In the genomic region with DNA sequence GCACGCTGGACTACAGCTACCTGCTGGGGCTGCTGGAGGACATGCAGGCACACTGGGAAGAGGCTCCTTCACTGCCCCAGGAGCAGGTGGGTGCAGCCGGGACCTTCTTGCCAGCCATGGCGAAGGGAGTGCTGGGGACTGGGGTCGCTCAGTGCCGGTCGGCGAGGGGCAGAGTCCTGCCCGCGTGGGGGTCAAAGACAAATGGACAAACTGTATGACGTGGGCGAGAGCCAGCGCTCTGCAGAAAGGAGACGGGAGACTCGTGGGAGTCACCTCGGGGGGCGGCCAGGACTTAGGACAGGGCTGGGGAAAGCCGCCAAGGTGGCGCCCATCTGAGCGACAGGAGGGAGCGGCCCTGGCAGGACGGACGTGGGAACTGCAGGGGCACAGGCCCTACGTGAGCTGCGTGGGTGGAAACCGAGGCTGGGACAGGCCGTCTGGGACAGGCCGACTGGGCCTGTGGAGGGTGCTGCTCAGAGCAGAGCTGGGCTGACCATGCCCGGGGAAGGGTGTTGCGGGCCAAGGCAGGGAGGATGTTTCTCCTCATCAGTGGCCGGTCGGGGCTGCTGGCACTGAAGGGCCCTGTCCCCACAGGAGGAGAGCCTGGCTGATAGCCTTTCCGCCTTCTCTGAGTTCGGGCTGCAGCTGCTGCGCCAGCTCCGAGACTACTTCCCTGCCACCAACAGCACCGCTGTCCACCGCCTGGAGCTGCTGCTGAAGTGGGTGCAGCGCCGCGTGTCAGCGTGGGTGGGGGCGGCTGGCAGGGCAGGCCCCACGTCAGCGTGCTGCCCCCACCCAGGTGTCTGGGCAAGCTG, we compare ENCODE assay signal across 8 cellular contexts. TPM values are rescaled to one million over a fixed set of nuclear protein-coding genes. Genes with fewer than 3 reads are reported as not detected.
DNase-seq lines count a peak whose midpoint lies in the region; ATAC-seq and TF ChIP-seq lines count a peak whose summit lies in the region.

No MANE protein-coding gene starts in this region.

- H3K27ac ChIP-seq in SK-N-SH (ENCODE audit: low read depth in 2 of 2, low read length in 1 of 2) (no peak overlapping the region), iPS-20b (ENCODE audit: low read length) (no peak overlapping the region), stomach (peak overlapping the region in 1 of 5 donors; percentile 53)

- POLR2A ChIA-PET in SK-N-SH (lab: Yijun Ruan, JAX), result no interaction called here

- no peaks in the 10 kb centered on the region for H3F3A ChIP-seq in SK-N-SH (replicated peaks; ENCODE audit: insufficient read depth)

- H3K27me3 ChIP-seq in SK-N-SH (ENCODE audit: insufficient read depth) (peaks cover 15% of the 10 kb centered on the region), iPS-20b (ENCODE audit: insufficient read depth, low read length) (peaks cover 28% of the 10 kb centered on the region), stomach (peaks cover 0 to 17% (median 0%) of the 10 kb centered on the region in 3 donors)

- H3K9ac ChIP-seq in SK-N-SH (no peak overlapping the region), iPS-20b (ENCODE audit: low read depth, low read length) (no peak overlapping the region)

- ATAC-seq in activated CD8-positive, alpha-beta memory T cell treated with anti-CD3 and anti-CD28 coated beads, Interleukin-2, amount 10 ng/mL, durations not matched to agents 7 days and 5 days, result no peak
- ATAC-seq in GM19023 (IDR thresholded peaks at IDR 0.05; ENCODE audit: unreplicated experiment), result no peak
- ATAC-seq in HG02938 (IDR thresholded peaks at IDR 0.05; ENCODE audit: unreplicated experiment), result no peak

- H3K9me3 ChIP-seq in SK-N-SH, result no peaks in the 10 kb centered on the region
- H3K9me3 ChIP-seq in iPS-20b (ENCODE audit: insufficient read depth, low read depth, low read length), result no peaks in the 10 kb centered on the region
- H3K9me3 ChIP-seq in stomach, result no peaks in the 10 kb centered on the region

- H3K79me2 ChIP-seq in SK-N-SH (ENCODE audit: insufficient read depth), result no peaks in the 10 kb centered on the region

- no peaks in the 10 kb centered on the region for H4K20me1 ChIP-seq in SK-N-SH (ENCODE audit: insufficient read depth)

- H3K36me3 ChIP-seq in SK-N-SH (replicated peaks in 1 of 2; ENCODE audit: control insufficient read depth in 1 of 2, insufficient read depth in 2 of 2, low read length in 1 of 2) (peaks cover 0 to 8% of the 10 kb centered on the region in 2 experiments), iPS-20b (ENCODE audit: insufficient read depth, low read depth, low read length) (peaks cover 3% of the 10 kb centered on the region; the same call in 1 of the 2 replicates), stomach (peaks cover 6 to 15% (median 13%) of the 10 kb centered on the region in 4 donors)

- TF ChIP-seq RAD21 in SK-N-SH (IDR thresholded peaks at IDR 0.05; ENCODE audit: low read length), result no peak

- H3K4me3 ChIP-seq in SK-N-SH (ENCODE audit: low read depth in 2 of 2, low read length in 1 of 2) (peak overlapping the region; percentile 41 to 51), iPS-20b (ENCODE audit: low read length) (peak overlapping the region; percentile 64), stomach (peak overlapping the region in 3 of 4 donors; percentile 19 to 44 (median 41))

- TF ChIP-seq EP300 in SK-N-SH (IDR thresholded peaks at IDR 0.05; ENCODE audit: borderline replicate concordance in 1 of 2, low read depth in 1 of 2, low read length in 1 of 2) (no peak), stomach (IDR thresholded peaks at IDR 0.05) (no peak)

- CTCF ChIA-PET in activated CD8-positive, alpha-beta memory T cell treated with anti-CD3 and anti-CD28 coated beads, Interleukin-2, amount 10 ng/mL, durations not matched to agents 7 days and 5 days (lab: Charles Lee), result interaction anchor here (0.7 to 2.0 kb wide), 6 partner anchors 11 to 585 kb away, joined by 3 to 5 read pairs (median 3); no protein-coding TSS in a partner anchor
- CTCF ChIA-PET in SK-N-SH (lab: Yijun Ruan, JAX), result interaction anchor here (0.6 to 2.6 kb wide), 7 partner anchors 12 to 78 kb away, joined by 3 to 9 read pairs (median 4); no protein-coding TSS in a partner anchor

- no peaks in the 10 kb centered on the region for H3K9me2 ChIP-seq in SK-N-SH

- H3K36me3 Mint-ChIP-seq in activated CD8-positive, alpha-beta memory T cell treated with anti-CD3 and anti-CD28 coated beads, Interleukin-2, amount 10 ng/mL, durations not matched to agents 7 days and 5 days, result no peaks in the 10 kb centered on the region

- H3K4me1 ChIP-seq in SK-N-SH (ENCODE audit: control insufficient read depth in 1 of 2, insufficient read depth in 2 of 2, low read depth in 1 of 2, low read length in 1 of 2) (peaks cover 0 to 18% of the 10 kb centered on the region in 2 experiments; a peak in 1 of 4 replicates), iPS-20b (ENCODE audit: insufficient read depth, low read length) (no peaks in the 10 kb centered on the region), stomach (peaks cover 5 to 24% (median 21%) of the 10 kb centered on the region in 4 donors)

- peak overlapping the region; percentile 73 for H3K4me2 ChIP-seq in SK-N-SH

- H3K4me1 Mint-ChIP-seq in activated CD8-positive, alpha-beta memory T cell treated with anti-CD3 and anti-CD28 coated beads, Interleukin-2, amount 10 ng/mL, durations not matched to agents 7 days and 5 days, result peaks cover 19% of the 10 kb centered on the region

- no peak overlapping the region for H3K27ac Mint-ChIP-seq in activated CD8-positive, alpha-beta memory T cell treated with anti-CD3 and anti-CD28 coated beads, Interleukin-2, amount 10 ng/mL, durations not matched to agents 7 days and 5 days

- H2AFZ ChIP-seq in SK-N-SH (ENCODE audit: low read depth), result no peak overlapping the region; the same call in 1 of the 2 replicates

- WGBS in SK-N-SH (ENCODE audit: low lambda C conversion rate), result 3% methylated on average over 20 of the region's 44 CpGs
- 38 to 55% (median 45%) methylated on average over 31 to 44 of the region's 44 CpGs for WGBS in stomach, 5 donors

- H3K4me3 Mint-ChIP-seq in activated CD8-positive, alpha-beta memory T cell treated with anti-CD3 and anti-CD28 coated beads, Interleukin-2, amount 10 ng/mL, durations not matched to agents 7 days and 5 days, result peak overlapping the region; percentile 64

- intact Hi-C loops in stomach (cut with DNase I; ENCODE audit: low total_unique reads), result no loop called here

- no peaks in the 10 kb centered on the region for H3K27me3 Mint-ChIP-seq in activated CD8-positive, alpha-beta memory T cell treated with anti-CD3 and anti-CD28 coated beads, Interleukin-2, amount 10 ng/mL, durations not matched to agents 7 days and 5 days

- no peak for DNase-seq in activated CD8-positive, alpha-beta memory T cell treated with anti-CD3 and anti-CD28 coated beads, Interleukin-2, amount 10 ng/mL, durations not matched to agents 7 days and 5 days
- DNase-seq in activated CD8-positive, alpha-beta memory T cell treated with anti-CD3 and anti-CD28 coated beads, Interleukin-2, amount 50 U/mL, for 4 hours, result no peak
- DNase-seq in SK-N-SH, result no peak
- DNase-seq in stomach, result no peak
- DNase-seq in SHP77 treated with DMSO at 0.1 percent for 48 hours (lab: John Stamatoyannopoulos, UW), result no peak

- TF ChIP-seq CTCF in SK-N-SH (IDR thresholded peaks at IDR 0.05) (no peak), stomach (IDR thresholded peaks at IDR 0.05) (no peak)

- H3K9me3 Mint-ChIP-seq in activated CD8-positive, alpha-beta memory T cell treated with anti-CD3 and anti-CD28 coated beads, Interleukin-2, amount 10 ng/mL, durations not matched to agents 7 days and 5 days (ENCODE audit: low read depth), result no peaks in the 10 kb centered on the region

- no peak for TF ChIP-seq POLR2A in stomach (IDR thresholded peaks at IDR 0.05)

TF ChIP-seq in SK-N-SH, 30 proteins besides CTCF, POLR2A, EP300 and RAD21:
- no peak for TF ChIP-seq GATA2 (CRISPR knock-in tag; IDR thresholded peaks at IDR 0.05)

RNA-seq across cellular contexts. Expression of gene TSR3, which starts 8.0 kb away (rescaled TPM):
- total RNA-seq in activated CD8-positive, alpha-beta memory T cell treated with anti-CD3 and anti-CD28 coated beads, Interleukin-2, amount 10 ng/mL, durations not matched to agents 7 days and 5 days, result 10 to 100 TPM; 52.9 to 57.8 TPM
- polyA plus RNA-seq in SK-N-SH (2012; rRNA removed) (67.6 and 87.3 TPM in 2 replicates), stomach (10 to 100 TPM; 65.6 to 74.5 (median 71.9) TPM)
- 57.7 and 71.3 TPM in 2 replicates for polyA plus RNA-seq in SK-N-SH (2012; cell fraction: cytosol; rRNA removed)
- polyA plus RNA-seq in SK-N-SH (2012; cell fraction: nucleus; rRNA removed), result 44.6 and 53.0 TPM in 2 replicates
- total RNA-seq in stomach, result 100 to 1,000 TPM in 1 of 5 donors, 10 to 100 TPM in 3, 1 to 10 TPM in 1; 9.3 to 441 (median 41.1) TPM

RNA-seq across cellular contexts. Expression of gene GNPTG, which starts 8.1 kb away (rescaled TPM):
- total RNA-seq in activated CD8-positive, alpha-beta memory T cell treated with anti-CD3 and anti-CD28 coated beads, Interleukin-2, amount 10 ng/mL, durations not matched to agents 7 days and 5 days, result 10 to 100 TPM; 29.3 to 33.0 TPM
- polyA plus RNA-seq in SK-N-SH (2012; rRNA removed) (113 and 114 TPM in 2 replicates), stomach (10 to 100 TPM; 30.0 to 56.1 (median 30.4) TPM)
- polyA plus RNA-seq in SK-N-SH (2012; cell fraction: cytosol; rRNA removed), result 53.9 and 77.4 TPM in 2 replicates
- 170 and 246 TPM in 2 replicates for polyA plus RNA-seq in SK-N-SH (2012; cell fraction: nucleus; rRNA removed)
- 10 to 100 TPM; 32.5 to 87.9 (median 42.0) TPM for total RNA-seq in stomach

RNA-seq across cellular contexts. Expression of gene BAIAP3, which starts 10.2 kb away (rescaled TPM):
- total RNA-seq in activated CD8-positive, alpha-beta memory T cell treated with anti-CD3 and anti-CD28 coated beads, Interleukin-2, amount 10 ng/mL, durations not matched to agents 7 days and 5 days, result under 1 TPM; 0.45 to 0.53 TPM
- polyA plus RNA-seq in SK-N-SH (2012; rRNA removed), result 1.1 and 2.0 TPM in 2 replicates
- 0.13 and 0.58 TPM in 2 replicates for polyA plus RNA-seq in SK-N-SH (2012; cell fraction: cytosol; rRNA removed)
- 8.2 and 12.4 TPM in 2 replicates for polyA plus RNA-seq in SK-N-SH (2012; cell fraction: nucleus; rRNA removed)
- 10 to 100 TPM in 1 of 5 donors, 1 to 10 TPM in 4; 3.7 to 94.7 (median 6.7) TPM for total RNA-seq in stomach
- 1 to 10 TPM; 1.5 to 3.6 (median 2.5) TPM for polyA plus RNA-seq in stomach

RNA-seq across cellular contexts. Expression of gene UBE2I, which starts 34.2 kb away (rescaled TPM):
- 100 to 1,000 TPM; 224 to 253 TPM for total RNA-seq in activated CD8-positive, alpha-beta memory T cell treated with anti-CD3 and anti-CD28 coated beads, Interleukin-2, amount 10 ng/mL, durations not matched to agents 7 days and 5 days
- polyA plus RNA-seq in SK-N-SH (2012; rRNA removed) (107 and 113 TPM in 2 replicates), stomach (10 to 100 TPM; 42.2 to 48.2 (median 42.6) TPM)
- 126 and 141 TPM in 2 replicates for polyA plus RNA-seq in SK-N-SH (2012; cell fraction: cytosol; rRNA removed)
- polyA plus RNA-seq in SK-N-SH (2012; cell fraction: nucleus; rRNA removed), result 116 and 131 TPM in 2 replicates
- 10 to 100 TPM; 42.0 to 71.0 (median 48.0) TPM for total RNA-seq in stomach
